Comparison of ENCODE assay signal across 16 cellular contexts in genomic region chr19:31438401-31439269, GRCh38.
A peak's percentile ranks its signal among the peaks of the same experiment; 100 is the strongest.
DNase-seq lines count a peak whose midpoint lies in the region; ATAC-seq and TF ChIP-seq lines count a peak whose summit lies in the region.
"Had no signal": no experiment of that assay in that cellular context is flagged by ENCODE, and none has a peak within 500 bp of the region (broad histone marks: within the 10 kb centered on the region; RNA-seq: fewer than 3 reads in every experiment).

No MANE protein-coding gene starts in this region.

- WGBS in endodermal cell (ENCODE audit: insufficient coverage in 1 of 2, insufficient read length in 1 of 2), 2 experiments, result 58 to 85% methylated on average over 5 to 12 of the region's 12 CpGs

- TF ChIP-seq CTCF in right atrium auricular region (IDR thresholded peaks at IDR 0.05) (no peak), endodermal cell (conservative IDR thresholded peaks at IDR 0.05) (no peak)

- H3K27me3 ChIP-seq in right atrium auricular region (no peaks in the 10 kb centered on the region), endodermal cell (ENCODE audit: control insufficient read depth, insufficient read depth, low read length, poor library complexity, severe bottlenecking) (no peaks in the 10 kb centered on the region)

- no peaks in the 10 kb centered on the region for H3K27me3 Mint-ChIP-seq in endodermal cell (ENCODE audit: insufficient read depth)
- peaks cover 0 to 5% of the 10 kb centered on the region in 2 donors for H3K27me3 Mint-ChIP-seq in stimulated activated naive B cell treated with anti-CD40 and anti-IgM and Interleukin-4, amounts not matched to agents 10 μg/mL and 1 μg/mL and 100 μg/mL, for 72 hours
- H3K27me3 Mint-ChIP-seq: B cell had no signal

- intact Hi-C loops in cardiac septum (cut with DNase I), result no loop called here

- no peak overlapping the region for H3K9ac ChIP-seq in endodermal cell (ENCODE audit: extremely low read depth, low read length, poor library complexity, severe bottlenecking)

- no peak overlapping the region for H3K27ac ChIP-seq in right atrium auricular region
- H3K27ac ChIP-seq in endodermal cell (ENCODE audit: low read depth, low read length), result no peak overlapping the region

- no peak overlapping the region for H3K4me3 ChIP-seq in right atrium auricular region
- no peak overlapping the region for H3K4me3 ChIP-seq in endodermal cell (ENCODE audit: low read length)
- H3K4me3 ChIP-seq: K562 had no signal

- H3K36me3 Mint-ChIP-seq in endodermal cell (ENCODE audit: low read depth), result peaks cover 2% of the 10 kb centered on the region
- H3K36me3 Mint-ChIP-seq in stimulated activated naive B cell treated with anti-CD40 and anti-IgM and Interleukin-4, amounts not matched to agents 10 μg/mL and 1 μg/mL and 100 μg/mL, for 72 hours, result no peaks in the 10 kb centered on the region

- H3K36me3 ChIP-seq in right atrium auricular region, result no peaks in the 10 kb centered on the region
- H3K36me3 ChIP-seq in endodermal cell (ENCODE audit: control insufficient read depth, insufficient read depth, low read length), result no peaks in the 10 kb centered on the region

- peaks cover 13% of the 10 kb centered on the region for H3K9me3 Mint-ChIP-seq in endodermal cell
- peaks cover 4% of the 10 kb centered on the region in 2 donors for H3K9me3 Mint-ChIP-seq in stimulated activated naive B cell treated with anti-CD40 and anti-IgM and Interleukin-4, amounts not matched to agents 10 μg/mL and 1 μg/mL and 100 μg/mL, for 72 hours

- H3K4me1 Mint-ChIP-seq in endodermal cell, result peaks cover 5% of the 10 kb centered on the region
- H3K4me1 Mint-ChIP-seq in stimulated activated naive B cell treated with anti-CD40 and anti-IgM and Interleukin-4, amounts not matched to agents 10 μg/mL and 1 μg/mL and 100 μg/mL, for 72 hours, result no peaks in the 10 kb centered on the region
- H3K4me1 Mint-ChIP-seq: B cell had no signal

- H3K4me1 ChIP-seq in right atrium auricular region (no peaks in the 10 kb centered on the region), endodermal cell (ENCODE audit: control insufficient read depth, insufficient read depth, low read length) (no peaks in the 10 kb centered on the region)

- no peak for ATAC-seq in stimulated activated naive B cell treated with anti-CD40 and anti-IgM and Interleukin-4, amounts not matched to agents 10 μg/mL and 1 μg/mL and 100 μg/mL, for 72 hours (replicated peaks)
- ATAC-seq: K562 had no signal

- H3K4me3 Mint-ChIP-seq in endodermal cell, result no peak overlapping the region
- no peak overlapping the region for H3K4me3 Mint-ChIP-seq in stimulated activated naive B cell treated with anti-CD40 and anti-IgM and Interleukin-4, amounts not matched to agents 10 μg/mL and 1 μg/mL and 100 μg/mL, for 72 hours
- H3K4me3 Mint-ChIP-seq: B cell; CD4-positive, alpha-beta T cell had no signal

- H3K27ac Mint-ChIP-seq in endodermal cell, result peak overlapping the region; percentile 8
- no peak overlapping the region for H3K27ac Mint-ChIP-seq in stimulated activated naive B cell treated with anti-CD40 and anti-IgM and Interleukin-4, amounts not matched to agents 10 μg/mL and 1 μg/mL and 100 μg/mL, for 72 hours
- H3K27ac Mint-ChIP-seq: B cell; CD4-positive, alpha-beta T cell had no signal

- peak; percentile 38 for DNase-seq in right atrium auricular region (ENCODE audit: low spot score)
- no peak for DNase-seq in cardiac septum (ENCODE audit: low spot score)
- DNase-seq in endodermal cell, result no peak
- DNase-seq in mucosa of gallbladder (ENCODE audit: low spot score), result peak; percentile 2
- no peak for DNase-seq in GF-D8 (lab: John Stamatoyannopoulos, UW)
- no peak for DNase-seq in stimulated activated naive B cell treated with anti-CD40 and anti-IgM and Interleukin-4, amounts not matched to agents 10 μg/mL and 1 μg/mL and 100 μg/mL, for 72 hours
- DNase-seq in NCI-H2196 treated with DMSO at 0.1 percent for 48 hours (lab: John Stamatoyannopoulos, UW; ENCODE audit: unreplicated experiment), result no peak
- DNase-seq: ACHN; C1 segment of cervical spinal cord; Calu3; CD4-positive, alpha-beta T cell; DMS79; EL; HCEC 1CT had no signal

- no peaks in the 10 kb centered on the region for H3K9me3 ChIP-seq in right atrium auricular region
- peaks cover 11% of the 10 kb centered on the region for H3K9me3 ChIP-seq in endodermal cell (ENCODE audit: control insufficient read depth, low read length)

Comparison
In these comparisons a context has a peak if more than half of its experiments do, and no peak if none do; other contexts are left out.
1. DNase-seq: peak in right atrium auricular region (single experiment) and mucosa of gallbladder (single experiment); none in cardiac septum (single experiment), endodermal cell (single experiment), GF-D8 (single experiment), stimulated activated naive B cell treated with anti-CD40 and anti-IgM and Interleukin-4, amounts not matched to agents 10 μg/mL and 1 μg/mL and 100 μg/mL, for 72 hours (single experiment) and NCI-H2196 treated with DMSO at 0.1 percent for 48 hours (single experiment).